In the genomic region with DNA sequence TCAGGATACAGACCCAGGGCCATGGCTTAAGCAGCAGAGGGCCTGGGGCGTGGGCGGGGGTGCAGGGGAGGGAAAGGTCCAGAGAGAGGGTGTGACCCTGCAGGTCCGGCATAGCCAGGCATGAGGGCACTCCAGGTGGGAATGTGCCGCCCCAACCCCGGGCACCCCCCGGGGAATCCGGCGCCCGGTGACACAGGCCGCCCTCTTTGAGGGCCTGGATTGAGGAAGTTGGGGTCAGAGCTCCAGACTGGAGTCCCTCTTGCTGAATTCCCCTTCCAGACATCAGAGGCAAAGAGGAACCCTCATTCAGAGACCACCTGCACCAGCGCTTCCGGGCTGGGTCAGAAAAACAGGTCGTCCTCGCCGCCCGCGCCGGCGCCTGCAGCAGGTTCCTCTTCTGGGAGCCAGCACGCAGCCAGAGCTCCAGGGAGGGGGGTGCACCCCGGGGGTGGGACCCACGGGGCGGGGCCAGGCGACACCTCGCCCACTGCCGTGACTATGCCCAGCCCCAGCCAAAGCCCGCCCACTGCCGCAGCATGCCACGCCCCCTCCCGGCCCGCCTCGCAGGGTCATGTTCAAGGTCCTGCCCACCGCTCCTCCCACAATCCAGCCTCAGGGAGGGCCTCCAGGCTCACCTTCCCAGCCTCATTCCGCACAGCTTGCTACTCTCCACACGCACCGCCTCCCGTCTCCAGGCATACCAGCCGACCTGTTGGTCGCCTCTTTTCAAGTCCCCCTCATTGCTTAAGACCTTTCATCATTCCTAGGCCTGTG, we compare ENCODE assay signal across 8 cellular contexts.
DNase-seq lines count a peak whose midpoint lies in the region; ATAC-seq and TF ChIP-seq lines count a peak whose summit lies in the region.

No MANE protein-coding gene starts in this region.

- H3K9me3 ChIP-seq in ES-I3 (ENCODE audit: control insufficient read depth, insufficient read depth, low read length) (no peaks in the 10 kb centered on the region), liver (ENCODE audit: control insufficient read depth in 4 of 4, low read length in 3 of 4) (no peaks in the 10 kb centered on the region)

- H3K4me1 ChIP-seq in ES-I3 (ENCODE audit: insufficient read depth, low read length) (peaks cover 10% of the 10 kb centered on the region), liver (ENCODE audit: control insufficient read depth in 4 of 4, insufficient read depth in 4 of 4, low read length in 3 of 4) (peaks cover 0 to 31% (median 13%) of the 10 kb centered on the region in 4 donors)

- no peak for TF ChIP-seq CTCF in choroid plexus epithelial cell (conservative IDR thresholded peaks at IDR 0.05; ENCODE audit: low read depth, low read length)
- no peak for TF ChIP-seq CTCF in liver (IDR thresholded peaks at IDR 0.05; ENCODE audit: low read depth, low read length, missing input control)

- no peaks in the 10 kb centered on the region for H3K36me3 ChIP-seq in ES-I3 (ENCODE audit: insufficient read depth, low read length)
- H3K36me3 ChIP-seq in H7 (replicated peaks; ENCODE audit: control insufficient read depth, insufficient read depth, low read length) = no peaks in the 10 kb centered on the region
- H3K36me3 ChIP-seq in liver (ENCODE audit: control insufficient read depth in 4 of 4, insufficient read depth in 3 of 4, low read depth in 1 of 4, low read length in 3 of 4) = no peaks in the 10 kb centered on the region

- 41% methylated on average over 39 of the region's 39 CpGs for WGBS in liver

- peak; percentile 35 to 75 for TF ChIP-seq RAD21 in liver (IDR thresholded peaks at IDR 0.05)

- H3K27me3 ChIP-seq in H7 (ENCODE audit: control insufficient read depth, insufficient read depth, low read length) = peaks cover 2% of the 10 kb centered on the region
- H3K27me3 ChIP-seq in liver (ENCODE audit: control insufficient read depth in 4 of 4, insufficient read depth in 4 of 4, low read length in 3 of 4) = no peaks in the 10 kb centered on the region

- H3K4me3 ChIP-seq in H7 (ENCODE audit: insufficient read depth, low read depth, low read length) (peak overlapping the region; percentile 27), choroid plexus epithelial cell (ENCODE audit: low read depth, low read length) (peak overlapping the region; percentile 1), liver (ENCODE audit: low read depth in 1 of 3, low read length in 3 of 3) (no peak overlapping the region)

- H3K27ac ChIP-seq in liver (ENCODE audit: low read depth in 1 of 2, low read length in 2 of 2) = peak overlapping the region; percentile 54 to 64

- DNase-seq in H7 (peak; percentile 99), NCI-H1092 (lab: John Stamatoyannopoulos, UW) (peak; percentile 66), choroid plexus epithelial cell (ENCODE audit: low read depth) (peak; percentile 64), NCI-H1930 (lab: John Stamatoyannopoulos, UW) (no peak)
- peak; percentile 79 for DNase-seq in stimulated activated CD4-positive, alpha-beta T cell treated with anti-CD3 and anti-CD28 coated beads, Interleukin-4, amount 100 ng/mL, for 24 hours

- peak overlapping the region; percentile 65 for H3K9ac ChIP-seq in ES-I3 (ENCODE audit: low read depth, low read length)
- peak overlapping the region in 1 of 2 donors; percentile 0 for H3K9ac ChIP-seq in liver (ENCODE audit: low read depth in 1 of 2, low read length in 2 of 2)

- peak; percentile 57 to 69 for ATAC-seq in activated CD4-positive, CD25-positive, alpha-beta regulatory T cell treated with anti-CD3 and anti-CD28 coated beads, Interleukin-2, amount 50 U/mL, for 24 hours

TF ChIP-seq in liver, 16 proteins besides CTCF, POLR2A, EP300 and RAD21:
- TF ChIP-seq GABPA (IDR thresholded peaks at IDR 0.05 in 1 of 2, conservative IDR thresholded peaks at IDR 0.05 in 1 of 2) = no peak
- no peak for TF ChIP-seq JUND (IDR thresholded peaks at IDR 0.05)
- TF ChIP-seq, protein P1, sequence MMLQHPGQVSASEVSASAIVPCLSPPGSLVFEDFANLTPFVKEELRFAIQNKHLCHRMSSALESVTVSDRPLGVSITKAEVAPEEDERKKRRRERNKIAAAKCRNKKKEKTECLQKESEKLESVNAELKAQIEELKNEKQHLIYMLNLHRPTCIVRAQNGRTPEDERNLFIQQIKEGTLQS (IDR thresholded peaks at IDR 0.05) = no peak
- peak in 1 of 2 donors; percentile 43 for TF ChIP-seq RXRA (IDR thresholded peaks at IDR 0.05)
- peak; percentile 78 for TF ChIP-seq TAF1 (conservative IDR thresholded peaks at IDR 0.05)
- TF ChIP-seq SP1 (IDR thresholded peaks at IDR 0.05) = peak; percentile 79
- no peak for TF ChIP-seq HNF4G (IDR thresholded peaks at IDR 0.05)
- TF ChIP-seq ZBTB33 (IDR thresholded peaks at IDR 0.05) = no peak
- no peak for TF ChIP-seq EGR1 (IDR thresholded peaks at IDR 0.05; ENCODE audit: low read depth in 2 of 2)
- TF ChIP-seq HNF4A (conservative IDR thresholded peaks at IDR 0.05) = peak; percentile 13 to 59
- TF ChIP-seq FOXA1 (IDR thresholded peaks at IDR 0.05) = no peak
- TF ChIP-seq YY1 (IDR thresholded peaks at IDR 0.05) = peak; percentile 48
- TF ChIP-seq NR2F2 (IDR thresholded peaks at IDR 0.05) = no peak
- peak; percentile 73 for TF ChIP-seq REST (IDR thresholded peaks at IDR 0.05)
- no peak for TF ChIP-seq FOXA2 (IDR thresholded peaks at IDR 0.05)
- TF ChIP-seq, protein P2, sequence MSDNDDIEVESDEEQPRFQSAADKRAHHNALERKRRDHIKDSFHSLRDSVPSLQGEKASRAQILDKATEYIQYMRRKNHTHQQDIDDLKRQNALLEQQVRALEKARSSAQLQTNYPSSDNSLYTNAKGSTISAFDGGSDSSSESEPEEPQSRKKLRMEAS (IDR thresholded peaks at IDR 0.05) = no peak
TF ChIP-seq in liver: peak in this region for 6.

Comparison
In these comparisons a context has a peak if more than half of its experiments do, and no peak if none do; other contexts are left out.
1. DNase-seq: peak in H7 (single experiment), NCI-H1092 (single experiment), choroid plexus epithelial cell (single experiment) and stimulated activated CD4-positive, alpha-beta T cell treated with anti-CD3 and anti-CD28 coated beads, Interleukin-4, amount 100 ng/mL, for 24 hours (single experiment); none in NCI-H1930 (0 of 2).
2. H3K4me3 ChIP-seq: peak in H7 (single experiment) and choroid plexus epithelial cell (single experiment); none in liver (0 of 3).